ENCODE assay signal across 1 cellular context in genomic region chr1:19251305-19252196, GRCh38.
A peak's percentile ranks its signal among the peaks of the same experiment; 100 is the strongest.
TF ChIP-seq lines count a peak whose summit lies in the region.

Gene EMC1 (minus strand): TSS chr1:19251524. CDS start chr1:19251509, 15 bp downstream.
Gene MRTO4 (plus strand): TSS chr1:19251805. CDS start chr1:19251836, 31 bp downstream.

TF ChIP-seq in HepG2, 621 proteins besides CTCF, POLR2A, EP300 and RAD21 (continued from another document and continues in another):
- peak; percentile 89 for TF ChIP-seq DZIP1 (CRISPR knock-in tag; IDR thresholded peaks at IDR 0.05)
- no peak for TF ChIP-seq ZNF10 (CRISPR knock-in tag; IDR thresholded peaks at IDR 0.05; ENCODE audit: borderline replicate concordance, low read depth)
- TF ChIP-seq, protein P1, sequence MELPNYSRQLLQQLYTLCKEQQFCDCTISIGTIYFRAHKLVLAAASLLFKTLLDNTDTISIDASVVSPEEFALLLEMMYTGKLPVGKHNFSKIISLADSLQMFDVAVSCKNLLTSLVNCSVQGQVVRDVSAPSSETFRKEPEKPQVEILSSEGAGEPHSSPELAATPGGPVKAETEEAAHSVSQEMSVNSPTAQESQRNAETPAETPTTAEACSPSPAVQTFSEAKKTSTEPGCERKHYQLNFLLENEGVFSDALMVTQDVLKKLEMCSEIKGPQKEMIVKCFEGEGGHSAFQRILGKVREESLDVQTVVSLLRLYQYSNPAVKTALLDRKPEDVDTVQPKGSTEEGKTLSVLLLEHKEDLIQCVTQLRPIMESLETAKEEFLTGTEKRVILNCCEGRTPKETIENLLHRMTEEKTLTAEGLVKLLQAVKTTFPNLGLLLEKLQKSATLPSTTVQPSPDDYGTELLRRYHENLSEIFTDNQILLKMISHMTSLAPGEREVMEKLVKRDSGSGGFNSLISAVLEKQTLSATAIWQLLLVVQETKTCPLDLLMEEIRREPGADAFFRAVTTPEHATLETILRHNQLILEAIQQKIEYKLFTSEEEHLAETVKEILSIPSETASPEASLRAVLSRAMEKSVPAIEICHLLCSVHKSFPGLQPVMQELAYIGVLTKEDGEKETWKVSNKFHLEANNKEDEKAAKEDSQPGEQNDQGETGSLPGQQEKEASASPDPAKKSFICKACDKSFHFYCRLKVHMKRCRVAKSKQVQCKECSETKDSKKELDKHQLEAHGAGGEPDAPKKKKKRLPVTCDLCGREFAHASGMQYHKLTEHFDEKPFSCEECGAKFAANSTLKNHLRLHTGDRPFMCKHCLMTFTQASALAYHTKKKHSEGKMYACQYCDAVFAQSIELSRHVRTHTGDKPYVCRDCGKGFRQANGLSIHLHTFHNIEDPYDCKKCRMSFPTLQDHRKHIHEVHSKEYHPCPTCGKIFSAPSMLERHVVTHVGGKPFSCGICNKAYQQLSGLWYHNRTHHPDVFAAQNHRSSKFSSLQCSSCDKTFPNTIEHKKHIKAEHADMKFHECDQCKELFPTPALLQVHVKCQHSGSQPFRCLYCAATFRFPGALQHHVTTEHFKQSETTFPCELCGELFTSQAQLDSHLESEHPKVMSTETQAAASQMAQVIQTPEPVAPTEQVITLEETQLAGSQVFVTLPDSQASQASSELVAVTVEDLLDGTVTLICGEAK (IDR thresholded peaks at IDR 0.05) = no peak
- TF ChIP-seq, protein P1 (CRISPR knock-in tag; IDR thresholded peaks at IDR 0.05) = peak; percentile 71; the same call in 1 of the 2 replicates
- no peak for TF ChIP-seq CHCHD3 (CRISPR knock-in tag; IDR thresholded peaks at IDR 0.05)
- peak; percentile 16; the same call in 1 of the 2 replicates for TF ChIP-seq ZNF777 (CRISPR knock-in tag; IDR thresholded peaks at IDR 0.05)
- peak; percentile 98 for TF ChIP-seq MAX (IDR thresholded peaks at IDR 0.05)
- no peak for TF ChIP-seq ZNF282 (IDR thresholded peaks at IDR 0.05; ENCODE audit: partially characterized antibody)
- no peak for TF ChIP-seq FOXO4 (CRISPR knock-in tag; conservative IDR thresholded peaks at IDR 0.05)
- no peak for TF ChIP-seq ATRX (CRISPR knock-in tag; IDR thresholded peaks at IDR 0.05; ENCODE audit: borderline replicate concordance)
- peak; percentile 89 for TF ChIP-seq ZNF781 (CRISPR knock-in tag; IDR thresholded peaks at IDR 0.05; ENCODE audit: borderline replicate concordance, not compliant biosample characterization)
- peak; percentile 77; the same call in 1 of the 2 replicates for TF ChIP-seq ZNF891 (CRISPR knock-in tag; IDR thresholded peaks at IDR 0.05)
- peak; percentile 96 for TF ChIP-seq IRF9 (CRISPR knock-in tag; IDR thresholded peaks at IDR 0.05; ENCODE audit: borderline replicate concordance)
- TF ChIP-seq ZNF331 (CRISPR knock-in tag; IDR thresholded peaks at IDR 0.05) = peak; percentile 71
- TF ChIP-seq FOXJ3 (CRISPR knock-in tag; IDR thresholded peaks at IDR 0.05; ENCODE audit: borderline replicate concordance) = no peak
- no peak for TF ChIP-seq PRMT3 (CRISPR knock-in tag; IDR thresholded peaks at IDR 0.05; ENCODE audit: borderline replicate concordance, low read depth)
- no peak for TF ChIP-seq ZXDC (CRISPR knock-in tag; IDR thresholded peaks at IDR 0.05)
- TF ChIP-seq ZNF230 (CRISPR knock-in tag; IDR thresholded peaks at IDR 0.05) = peak; percentile 84; the same call in 1 of the 2 replicates
- peak; percentile 71 for TF ChIP-seq REPIN1 (CRISPR knock-in tag; IDR thresholded peaks at IDR 0.05; ENCODE audit: borderline replicate concordance, low read depth)
- no peak for TF ChIP-seq RCOR2 (CRISPR knock-in tag; IDR thresholded peaks at IDR 0.05)
- TF ChIP-seq HMGXB4 (CRISPR knock-in tag; IDR thresholded peaks at IDR 0.05; ENCODE audit: borderline replicate concordance in 1 of 2, low read depth in 1 of 2) = peak; percentile 66 to 82
- TF ChIP-seq, protein P2, sequence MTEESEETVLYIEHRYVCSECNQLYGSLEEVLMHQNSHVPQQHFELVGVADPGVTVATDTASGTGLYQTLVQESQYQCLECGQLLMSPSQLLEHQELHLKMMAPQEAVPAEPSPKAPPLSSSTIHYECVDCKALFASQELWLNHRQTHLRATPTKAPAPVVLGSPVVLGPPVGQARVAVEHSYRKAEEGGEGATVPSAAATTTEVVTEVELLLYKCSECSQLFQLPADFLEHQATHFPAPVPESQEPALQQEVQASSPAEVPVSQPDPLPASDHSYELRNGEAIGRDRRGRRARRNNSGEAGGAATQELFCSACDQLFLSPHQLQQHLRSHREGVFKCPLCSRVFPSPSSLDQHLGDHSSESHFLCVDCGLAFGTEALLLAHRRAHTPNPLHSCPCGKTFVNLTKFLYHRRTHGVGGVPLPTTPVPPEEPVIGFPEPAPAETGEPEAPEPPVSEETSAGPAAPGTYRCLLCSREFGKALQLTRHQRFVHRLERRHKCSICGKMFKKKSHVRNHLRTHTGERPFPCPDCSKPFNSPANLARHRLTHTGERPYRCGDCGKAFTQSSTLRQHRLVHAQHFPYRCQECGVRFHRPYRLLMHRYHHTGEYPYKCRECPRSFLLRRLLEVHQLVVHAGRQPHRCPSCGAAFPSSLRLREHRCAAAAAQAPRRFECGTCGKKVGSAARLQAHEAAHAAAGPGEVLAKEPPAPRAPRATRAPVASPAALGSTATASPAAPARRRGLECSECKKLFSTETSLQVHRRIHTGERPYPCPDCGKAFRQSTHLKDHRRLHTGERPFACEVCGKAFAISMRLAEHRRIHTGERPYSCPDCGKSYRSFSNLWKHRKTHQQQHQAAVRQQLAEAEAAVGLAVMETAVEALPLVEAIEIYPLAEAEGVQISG (CRISPR knock-in tag; IDR thresholded peaks at IDR 0.05) = peak; percentile 98
- TF ChIP-seq TSC22D2 (CRISPR knock-in tag; IDR thresholded peaks at IDR 0.05; ENCODE audit: borderline replicate concordance) = peak; percentile 75; the same call in 1 of the 2 replicates
- 0 out of 2 replicates have a peak, but pooled peaks have one; percentile 53 for TF ChIP-seq ZNF12 (CRISPR knock-in tag; IDR thresholded peaks at IDR 0.05)
- TF ChIP-seq SP140L (CRISPR knock-in tag; IDR thresholded peaks at IDR 0.05; ENCODE audit: borderline replicate concordance) = 0 out of 2 replicates have a peak, but pooled peaks have one; percentile 19
- peak; percentile 91 for TF ChIP-seq SRY (CRISPR knock-in tag; IDR thresholded peaks at IDR 0.05)
